1 cellular context compared by ENCODE assay signal in the genomic region with DNA sequence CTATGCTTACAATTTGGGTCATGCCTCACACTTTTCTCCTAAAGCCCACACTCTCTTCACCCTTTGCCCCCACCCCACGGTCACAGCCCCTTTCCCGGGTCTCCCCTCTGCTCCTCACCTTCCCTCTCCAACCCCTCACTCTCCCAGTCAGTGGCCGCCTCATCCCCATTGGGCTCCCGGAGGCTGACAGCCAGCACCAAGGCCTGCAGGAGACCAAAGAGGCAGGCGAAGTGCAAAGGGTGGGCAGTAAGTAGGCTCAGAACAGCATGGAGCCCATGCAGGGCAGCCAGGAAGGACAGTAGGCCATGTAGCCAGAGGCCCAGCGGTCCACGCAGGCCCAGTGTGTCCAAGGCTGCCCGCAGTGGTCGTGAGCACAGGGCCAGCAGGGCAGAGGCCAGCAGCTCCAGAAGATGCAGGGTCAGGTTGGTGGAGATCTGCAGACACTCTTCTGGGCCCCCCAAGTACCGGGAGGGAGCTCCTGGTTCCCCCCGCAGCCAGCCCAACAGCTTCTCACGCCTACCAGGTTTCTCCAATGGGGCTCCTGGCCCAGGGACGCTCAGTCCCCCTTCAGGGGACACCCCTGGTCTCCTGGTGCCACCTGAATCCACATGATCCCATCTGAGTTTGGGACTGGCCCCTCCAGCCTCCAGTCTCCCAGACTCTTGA.
TF ChIP-seq lines count a peak whose summit lies in the region.

No MANE protein-coding gene starts in this region.

TF ChIP-seq in HepG2, 621 proteins besides CTCF, POLR2A, EP300 and RAD21 (continues in another document):
- TF ChIP-seq ZNF780A (CRISPR knock-in tag; IDR thresholded peaks at IDR 0.05) (no peak), ZNF772 (CRISPR knock-in tag; IDR thresholded peaks at IDR 0.05) (peak; percentile 75), BORCS8-MEF2B (CRISPR knock-in tag; IDR thresholded peaks at IDR 0.05) (peak; percentile 53), NONO (IDR thresholded peaks at IDR 0.05) (no peak), NONO (CRISPR knock-in tag; conservative IDR thresholded peaks at IDR 0.05) (0 out of 2 replicates have a peak, but pooled peaks have one; percentile 41), ZMYM2 (CRISPR knock-in tag; IDR thresholded peaks at IDR 0.05) (no peak), HOXA9 (CRISPR knock-in tag; IDR thresholded peaks at IDR 0.05; ENCODE audit: borderline replicate concordance) (0 out of 2 replicates have a peak, but pooled peaks have one; percentile 11), ZNF10 (CRISPR knock-in tag; IDR thresholded peaks at IDR 0.05; ENCODE audit: borderline replicate concordance, low read depth) (no peak), NFYB (CRISPR knock-in tag; IDR thresholded peaks at IDR 0.05) (no peak; the same call in 1 of the 2 replicates), ZNF878 (CRISPR knock-in tag; IDR thresholded peaks at IDR 0.05) (no peak), ARNT (IDR thresholded peaks at IDR 0.05) (no peak), SRY (CRISPR knock-in tag; IDR thresholded peaks at IDR 0.05) (peak; percentile 71; the same call in 1 of the 2 replicates), BCL6 (CRISPR knock-in tag; IDR thresholded peaks at IDR 0.05) (no peak), ZNF713 (CRISPR knock-in tag; IDR thresholded peaks at IDR 0.05) (0 out of 2 replicates have a peak, but pooled peaks have one; percentile 46), SOX13 (IDR thresholded peaks at IDR 0.05) (no peak), SOX13 (CRISPR knock-in tag; conservative IDR thresholded peaks at IDR 0.05 in 1 of 2, IDR thresholded peaks at IDR 0.05 in 1 of 2) (0 out of 4 replicates have a peak, but pooled peaks of 1 of the 2 experiments have one; percentile 2), AGO1 (IDR thresholded peaks at IDR 0.05; ENCODE audit: low read depth, low read length, poor library complexity, severe bottlenecking) (peak; percentile 92), FOXK2 (IDR thresholded peaks at IDR 0.05) (no peak), RARA (CRISPR knock-in tag; IDR thresholded peaks at IDR 0.05) (no peak), LCORL (IDR thresholded peaks at IDR 0.05) (no peak), LCORL (CRISPR knock-in tag; IDR thresholded peaks at IDR 0.05) (peak; percentile 55; the same call in 1 of the 2 replicates), PAF1 (CRISPR knock-in tag; IDR thresholded peaks at IDR 0.05) (peak; percentile 87), AGO2 (optimal IDR thresholded peaks at IDR 0.05; ENCODE audit: low read depth, low read length) (peak; percentile 94), ZNF747 (CRISPR knock-in tag; IDR thresholded peaks at IDR 0.05; ENCODE audit: borderline replicate concordance) (no peak), KDM5B (CRISPR knock-in tag; IDR thresholded peaks at IDR 0.05; ENCODE audit: borderline replicate concordance) (peak; percentile 67), TMF1 (CRISPR knock-in tag; IDR thresholded peaks at IDR 0.05; ENCODE audit: low read depth) (peak; percentile 29; the same call in 1 of the 2 replicates)
- TF ChIP-seq, protein P1, sequence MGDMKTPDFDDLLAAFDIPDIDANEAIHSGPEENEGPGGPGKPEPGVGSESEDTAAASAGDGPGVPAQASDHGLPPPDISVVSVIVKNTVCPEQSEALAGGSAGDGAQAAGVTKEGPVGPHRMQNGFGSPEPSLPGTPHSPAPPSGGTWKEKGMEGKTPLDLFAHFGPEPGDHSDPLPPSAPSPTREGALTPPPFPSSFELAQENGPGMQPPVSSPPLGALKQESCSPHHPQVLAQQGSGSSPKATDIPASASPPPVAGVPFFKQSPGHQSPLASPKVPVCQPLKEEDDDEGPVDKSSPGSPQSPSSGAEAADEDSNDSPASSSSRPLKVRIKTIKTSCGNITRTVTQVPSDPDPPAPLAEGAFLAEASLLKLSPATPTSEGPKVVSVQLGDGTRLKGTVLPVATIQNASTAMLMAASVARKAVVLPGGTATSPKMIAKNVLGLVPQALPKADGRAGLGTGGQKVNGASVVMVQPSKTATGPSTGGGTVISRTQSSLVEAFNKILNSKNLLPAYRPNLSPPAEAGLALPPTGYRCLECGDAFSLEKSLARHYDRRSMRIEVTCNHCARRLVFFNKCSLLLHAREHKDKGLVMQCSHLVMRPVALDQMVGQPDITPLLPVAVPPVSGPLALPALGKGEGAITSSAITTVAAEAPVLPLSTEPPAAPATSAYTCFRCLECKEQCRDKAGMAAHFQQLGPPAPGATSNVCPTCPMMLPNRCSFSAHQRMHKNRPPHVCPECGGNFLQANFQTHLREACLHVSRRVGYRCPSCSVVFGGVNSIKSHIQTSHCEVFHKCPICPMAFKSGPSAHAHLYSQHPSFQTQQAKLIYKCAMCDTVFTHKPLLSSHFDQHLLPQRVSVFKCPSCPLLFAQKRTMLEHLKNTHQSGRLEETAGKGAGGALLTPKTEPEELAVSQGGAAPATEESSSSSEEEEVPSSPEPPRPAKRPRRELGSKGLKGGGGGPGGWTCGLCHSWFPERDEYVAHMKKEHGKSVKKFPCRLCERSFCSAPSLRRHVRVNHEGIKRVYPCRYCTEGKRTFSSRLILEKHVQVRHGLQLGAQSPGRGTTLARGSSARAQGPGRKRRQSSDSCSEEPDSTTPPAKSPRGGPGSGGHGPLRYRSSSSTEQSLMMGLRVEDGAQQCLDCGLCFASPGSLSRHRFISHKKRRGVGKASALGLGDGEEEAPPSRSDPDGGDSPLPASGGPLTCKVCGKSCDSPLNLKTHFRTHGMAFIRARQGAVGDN (CRISPR knock-in tag; IDR thresholded peaks at IDR 0.05), result peak; percentile 85
- TF ChIP-seq, protein P2, sequence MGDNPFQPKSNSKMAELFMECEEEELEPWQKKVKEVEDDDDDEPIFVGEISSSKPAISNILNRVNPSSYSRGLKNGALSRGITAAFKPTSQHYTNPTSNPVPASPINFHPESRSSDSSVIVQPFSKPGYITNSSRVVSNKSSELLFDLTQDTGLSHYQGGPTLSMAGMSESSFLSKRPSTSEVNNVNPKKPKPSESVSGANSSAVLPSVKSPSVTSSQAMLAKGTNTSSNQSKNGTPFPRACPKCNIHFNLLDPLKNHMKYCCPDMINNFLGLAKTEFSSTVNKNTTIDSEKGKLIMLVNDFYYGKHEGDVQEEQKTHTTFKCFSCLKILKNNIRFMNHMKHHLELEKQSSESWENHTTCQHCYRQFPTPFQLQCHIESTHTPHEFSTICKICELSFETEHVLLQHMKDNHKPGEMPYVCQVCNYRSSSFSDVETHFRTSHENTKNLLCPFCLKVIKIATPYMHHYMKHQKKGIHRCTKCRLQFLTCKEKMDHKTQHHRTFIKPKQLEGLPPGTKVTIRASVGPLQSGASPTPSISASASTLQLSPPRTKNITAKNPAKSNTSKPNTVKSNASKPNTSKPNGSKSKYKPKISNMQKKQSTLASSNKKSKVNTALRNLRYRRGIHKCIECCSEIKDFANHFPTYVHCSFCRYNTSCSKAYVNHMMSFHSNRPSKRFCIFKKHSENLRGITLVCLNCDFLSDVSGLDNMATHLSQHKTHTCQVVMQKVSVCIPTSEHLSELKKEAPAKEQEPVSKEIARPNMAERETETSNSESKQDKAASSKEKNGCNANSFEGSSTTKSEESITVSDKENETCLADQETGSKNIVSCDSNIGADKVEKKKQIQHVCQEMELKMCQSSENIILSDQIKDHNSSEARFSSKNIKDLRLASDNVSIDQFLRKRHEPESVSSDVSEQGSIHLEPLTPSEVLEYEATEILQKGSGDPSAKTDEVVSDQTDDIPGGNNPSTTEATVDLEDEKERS (CRISPR knock-in tag; IDR thresholded peaks at IDR 0.05), result no peak
- TF ChIP-seq, protein P3, sequence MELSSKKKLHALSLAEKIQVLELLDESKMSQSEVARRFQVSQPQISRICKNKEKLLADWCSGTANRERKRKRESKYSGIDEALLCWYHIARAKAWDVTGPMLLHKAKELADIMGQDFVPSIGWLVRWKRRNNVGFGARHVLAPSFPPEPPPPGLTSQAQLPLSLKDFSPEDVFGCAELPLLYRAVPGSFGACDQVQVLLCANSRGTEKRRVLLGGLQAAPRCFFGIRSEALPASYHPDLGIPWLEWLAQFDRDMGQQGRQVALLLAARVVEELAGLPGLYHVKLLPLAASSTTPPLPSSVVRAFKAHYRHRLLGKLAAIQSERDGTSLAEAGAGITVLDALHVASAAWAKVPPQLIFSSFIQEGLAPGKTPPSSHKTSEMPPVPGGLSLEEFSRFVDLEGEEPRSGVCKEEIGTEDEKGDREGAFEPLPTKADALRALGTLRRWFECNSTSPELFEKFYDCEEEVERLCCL (CRISPR knock-in tag; IDR thresholded peaks at IDR 0.05; ENCODE audit: borderline replicate concordance), result no peak
- TF ChIP-seq, protein P4, sequence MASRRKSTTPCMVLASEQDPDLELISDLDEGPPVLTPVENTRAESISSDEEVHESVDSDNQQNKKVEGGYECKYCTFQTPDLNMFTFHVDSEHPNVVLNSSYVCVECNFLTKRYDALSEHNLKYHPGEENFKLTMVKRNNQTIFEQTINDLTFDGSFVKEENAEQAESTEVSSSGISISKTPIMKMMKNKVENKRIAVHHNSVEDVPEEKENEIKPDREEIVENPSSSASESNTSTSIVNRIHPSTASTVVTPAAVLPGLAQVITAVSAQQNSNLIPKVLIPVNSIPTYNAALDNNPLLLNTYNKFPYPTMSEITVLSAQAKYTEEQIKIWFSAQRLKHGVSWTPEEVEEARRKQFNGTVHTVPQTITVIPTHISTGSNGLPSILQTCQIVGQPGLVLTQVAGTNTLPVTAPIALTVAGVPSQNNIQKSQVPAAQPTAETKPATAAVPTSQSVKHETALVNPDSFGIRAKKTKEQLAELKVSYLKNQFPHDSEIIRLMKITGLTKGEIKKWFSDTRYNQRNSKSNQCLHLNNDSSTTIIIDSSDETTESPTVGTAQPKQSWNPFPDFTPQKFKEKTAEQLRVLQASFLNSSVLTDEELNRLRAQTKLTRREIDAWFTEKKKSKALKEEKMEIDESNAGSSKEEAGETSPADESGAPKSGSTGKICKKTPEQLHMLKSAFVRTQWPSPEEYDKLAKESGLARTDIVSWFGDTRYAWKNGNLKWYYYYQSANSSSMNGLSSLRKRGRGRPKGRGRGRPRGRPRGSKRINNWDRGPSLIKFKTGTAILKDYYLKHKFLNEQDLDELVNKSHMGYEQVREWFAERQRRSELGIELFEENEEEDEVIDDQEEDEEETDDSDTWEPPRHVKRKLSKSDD (CRISPR knock-in tag; IDR thresholded peaks at IDR 0.05; ENCODE audit: low read depth), result no peak
- TF ChIP-seq, protein P5, sequence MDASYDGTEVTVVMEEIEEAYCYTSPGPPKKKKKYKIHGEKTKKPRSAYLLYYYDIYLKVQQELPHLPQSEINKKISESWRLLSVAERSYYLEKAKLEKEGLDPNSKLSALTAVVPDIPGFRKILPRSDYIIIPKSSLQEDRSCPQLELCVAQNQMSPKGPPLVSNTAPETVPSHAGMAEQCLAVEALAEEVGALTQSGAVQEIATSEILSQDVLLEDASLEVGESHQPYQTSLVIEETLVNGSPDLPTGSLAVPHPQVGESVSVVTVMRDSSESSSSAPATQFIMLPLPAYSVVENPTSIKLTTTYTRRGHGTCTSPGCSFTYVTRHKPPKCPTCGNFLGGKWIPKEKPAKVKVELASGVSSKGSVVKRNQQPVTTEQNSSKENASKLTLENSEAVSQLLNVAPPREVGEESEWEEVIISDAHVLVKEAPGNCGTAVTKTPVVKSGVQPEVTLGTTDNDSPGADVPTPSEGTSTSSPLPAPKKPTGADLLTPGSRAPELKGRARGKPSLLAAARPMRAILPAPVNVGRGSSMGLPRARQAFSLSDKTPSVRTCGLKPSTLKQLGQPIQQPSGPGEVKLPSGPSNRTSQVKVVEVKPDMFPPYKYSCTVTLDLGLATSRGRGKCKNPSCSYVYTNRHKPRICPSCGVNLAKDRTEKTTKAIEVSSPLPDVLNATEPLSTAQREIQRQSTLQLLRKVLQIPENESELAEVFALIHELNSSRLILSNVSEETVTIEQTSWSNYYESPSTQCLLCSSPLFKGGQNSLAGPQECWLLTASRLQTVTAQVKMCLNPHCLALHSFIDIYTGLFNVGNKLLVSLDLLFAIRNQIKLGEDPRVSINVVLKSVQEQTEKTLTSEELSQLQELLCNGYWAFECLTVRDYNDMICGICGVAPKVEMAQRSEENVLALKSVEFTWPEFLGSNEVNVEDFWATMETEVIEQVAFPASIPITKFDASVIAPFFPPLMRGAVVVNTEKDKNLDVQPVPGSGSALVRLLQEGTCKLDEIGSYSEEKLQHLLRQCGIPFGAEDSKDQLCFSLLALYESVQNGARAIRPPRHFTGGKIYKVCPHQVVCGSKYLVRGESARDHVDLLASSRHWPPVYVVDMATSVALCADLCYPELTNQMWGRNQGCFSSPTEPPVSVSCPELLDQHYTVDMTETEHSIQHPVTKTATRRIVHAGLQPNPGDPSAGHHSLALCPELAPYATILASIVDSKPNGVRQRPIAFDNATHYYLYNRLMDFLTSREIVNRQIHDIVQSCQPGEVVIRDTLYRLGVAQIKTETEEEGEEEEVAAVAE (CRISPR knock-in tag; IDR thresholded peaks at IDR 0.05; ENCODE audit: borderline replicate concordance), result no peak
- TF ChIP-seq, protein P6, sequence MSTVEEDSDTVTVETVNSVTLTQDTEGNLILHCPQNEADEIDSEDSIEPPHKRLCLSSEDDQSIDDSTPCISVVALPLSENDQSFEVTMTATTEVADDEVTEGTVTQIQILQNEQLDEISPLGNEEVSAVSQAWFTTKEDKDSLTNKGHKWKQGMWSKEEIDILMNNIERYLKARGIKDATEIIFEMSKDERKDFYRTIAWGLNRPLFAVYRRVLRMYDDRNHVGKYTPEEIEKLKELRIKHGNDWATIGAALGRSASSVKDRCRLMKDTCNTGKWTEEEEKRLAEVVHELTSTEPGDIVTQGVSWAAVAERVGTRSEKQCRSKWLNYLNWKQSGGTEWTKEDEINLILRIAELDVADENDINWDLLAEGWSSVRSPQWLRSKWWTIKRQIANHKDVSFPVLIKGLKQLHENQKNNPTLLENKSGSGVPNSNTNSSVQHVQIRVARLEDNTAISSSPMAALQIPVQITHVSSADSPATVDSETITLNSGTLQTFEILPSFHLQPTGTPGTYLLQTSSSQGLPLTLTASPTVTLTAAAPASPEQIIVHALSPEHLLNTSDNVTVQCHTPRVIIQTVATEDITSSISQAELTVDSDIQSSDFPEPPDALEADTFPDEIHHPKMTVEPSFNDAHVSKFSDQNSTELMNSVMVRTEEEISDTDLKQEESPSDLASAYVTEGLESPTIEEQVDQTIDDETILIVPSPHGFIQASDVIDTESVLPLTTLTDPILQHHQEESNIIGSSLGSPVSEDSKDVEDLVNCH (CRISPR knock-in tag; IDR thresholded peaks at IDR 0.05), result no peak
